14 cellular contexts compared by ENCODE assay signal in the genomic region with DNA sequence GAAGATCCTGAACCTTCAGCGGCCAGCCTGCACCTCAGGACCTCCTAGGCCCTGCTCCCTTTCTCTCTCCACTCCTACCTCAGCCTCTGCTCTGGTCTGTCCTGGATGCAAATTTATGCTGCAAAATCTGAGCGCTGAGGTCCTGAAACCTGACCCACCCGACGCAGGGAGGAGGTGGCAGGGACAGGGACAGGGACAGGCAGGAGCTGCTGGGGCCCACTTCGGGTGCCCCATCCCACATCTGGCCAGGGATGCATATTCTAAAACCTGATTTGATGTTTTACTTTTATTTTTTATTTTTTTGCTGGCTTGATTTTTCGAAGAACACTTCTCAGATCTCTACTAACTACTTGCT. TPM values are rescaled to one million over a fixed set of nuclear protein-coding genes. Genes with fewer than 3 reads are reported as not detected.
DNase-seq lines count a peak whose midpoint lies in the region; ATAC-seq and TF ChIP-seq lines count a peak whose summit lies in the region.
"Had no signal": no experiment of that assay in that cellular context is flagged by ENCODE, and none has a peak within 500 bp of the region (broad histone marks: within the 10 kb centered on the region; RNA-seq: fewer than 3 reads in every experiment).

No MANE protein-coding gene starts in this region.

- DNase-seq in activated T-cell treated with anti-CD3 and anti-CD28 coated beads, Interleukin-2, amount 50 U/mL, for 72 hours = no peak
- DNase-seq in activated T-cell treated with anti-CD3 and anti-CD28 coated beads, Interleukin-2, amount 50 U/mL, for 24 hours = no peak
- DNase-seq in T-helper 17 cell (no peak), AML-193 (lab: John Stamatoyannopoulos, UW) (no peak)
- DNase-seq in activated naive CD4-positive, alpha-beta T cell treated with Interleukin-2 at 50 U/mL for 16 hours = no peak
- DNase-seq: ACHN; activated CD8-positive, alpha-beta memory T cell treated with anti-CD3 and anti-CD28 coated beads for 24 hours; activated gamma-delta T cell had no signal

- peak overlapping the region; percentile 68 for H2AFZ ChIP-seq in parathyroid adenoma

- no peaks in the 10 kb centered on the region for H3K9me3 Mint-ChIP-seq in activated T-cell treated with anti-CD3 and anti-CD28 coated beads, Interleukin-2, amount 50 U/mL, for 72 hours
- H3K9me3 Mint-ChIP-seq in activated T-cell treated with anti-CD3 and anti-CD28 coated beads, Interleukin-2, amount 50 U/mL, for 24 hours = no peaks in the 10 kb centered on the region
- H3K9me3 Mint-ChIP-seq: stimulated activated naive CD8-positive, alpha-beta T cell treated with anti-CD3 and anti-CD28 coated beads, Interleukin-15, Interleukin-2, amounts not matched to agents 100 ng/mL and 50 ng/mL, for 24 hours had no signal

- no peak overlapping the region for H3K9ac ChIP-seq in parathyroid adenoma

- no peaks in the 10 kb centered on the region for H3K36me3 ChIP-seq in parathyroid adenoma (ENCODE audit: control insufficient read depth, insufficient read depth, low read length)
- H3K36me3 ChIP-seq: vagina had no signal

- H3K4me2 ChIP-seq in parathyroid adenoma (ENCODE audit: low read length) = peak overlapping the region; percentile 78

- peaks cover 8% of the 10 kb centered on the region for H3K4me1 ChIP-seq in parathyroid adenoma

- peaks cover 7% of the 10 kb centered on the region for H3K4me1 Mint-ChIP-seq in activated T-cell treated with anti-CD3 and anti-CD28 coated beads, Interleukin-2, amount 50 U/mL, for 72 hours (ENCODE audit: low read depth)
- peaks cover 5% of the 10 kb centered on the region for H3K4me1 Mint-ChIP-seq in activated T-cell treated with anti-CD3 and anti-CD28 coated beads, Interleukin-2, amount 50 U/mL, for 24 hours (ENCODE audit: low read depth)
- H3K4me1 Mint-ChIP-seq in T-helper 17 cell = peaks cover 5% of the 10 kb centered on the region

- no peak overlapping the region for H3K27ac Mint-ChIP-seq in activated T-cell treated with anti-CD3 and anti-CD28 coated beads, Interleukin-2, amount 50 U/mL, for 72 hours
- no peak overlapping the region for H3K27ac Mint-ChIP-seq in activated T-cell treated with anti-CD3 and anti-CD28 coated beads, Interleukin-2, amount 50 U/mL, for 24 hours
- no peak overlapping the region for H3K27ac Mint-ChIP-seq in T-helper 17 cell
- H3K27ac Mint-ChIP-seq: stimulated activated naive CD8-positive, alpha-beta T cell treated with anti-CD3 and anti-CD28 coated beads, Interleukin-15, Interleukin-2, amounts not matched to agents 100 ng/mL and 50 ng/mL, for 24 hours had no signal

- peaks cover 71% of the 10 kb centered on the region for H3K27me3 Mint-ChIP-seq in activated T-cell treated with anti-CD3 and anti-CD28 coated beads, Interleukin-2, amount 50 U/mL, for 72 hours (ENCODE audit: low read depth)
- peaks cover 71% of the 10 kb centered on the region for H3K27me3 Mint-ChIP-seq in activated T-cell treated with anti-CD3 and anti-CD28 coated beads, Interleukin-2, amount 50 U/mL, for 24 hours
- H3K27me3 Mint-ChIP-seq in T-helper 17 cell = peaks cover 86% of the 10 kb centered on the region

- H3K4me3 Mint-ChIP-seq in activated T-cell treated with anti-CD3 and anti-CD28 coated beads, Interleukin-2, amount 50 U/mL, for 72 hours = peak overlapping the region; percentile 19 to 58
- H3K4me3 Mint-ChIP-seq in activated T-cell treated with anti-CD3 and anti-CD28 coated beads, Interleukin-2, amount 50 U/mL, for 24 hours = no peak overlapping the region
- H3K4me3 Mint-ChIP-seq in T-helper 17 cell = peak overlapping the region; percentile 64
- H3K4me3 Mint-ChIP-seq: stimulated activated naive CD8-positive, alpha-beta T cell treated with anti-CD3 and anti-CD28 coated beads, Interleukin-15, Interleukin-2, amounts not matched to agents 100 ng/mL and 50 ng/mL, for 24 hours had no signal

- no peak for TF ChIP-seq CTCF in parathyroid adenoma (IDR thresholded peaks at IDR 0.05)

- H3K27ac ChIP-seq in parathyroid adenoma = peak overlapping the region; percentile 85
- H3K27ac ChIP-seq: vagina had no signal

- H3K36me3 Mint-ChIP-seq in activated T-cell treated with anti-CD3 and anti-CD28 coated beads, Interleukin-2, amount 50 U/mL, for 72 hours (ENCODE audit: insufficient read depth in 2 of 2) = no peaks in the 10 kb centered on the region
- no peaks in the 10 kb centered on the region for H3K36me3 Mint-ChIP-seq in activated T-cell treated with anti-CD3 and anti-CD28 coated beads, Interleukin-2, amount 50 U/mL, for 24 hours (ENCODE audit: low read depth)
- H3K36me3 Mint-ChIP-seq in T-helper 17 cell (ENCODE audit: low read depth) = peaks cover 3% of the 10 kb centered on the region

- H3K4me3 ChIP-seq in iPS-18c (ENCODE audit: insufficient read depth, low read depth, low read length) (0 out of 2 replicates have a peak overlapping the region, but pooled peaks have one; percentile 54), parathyroid adenoma (ENCODE audit: low read depth, low read length) (peak overlapping the region; percentile 94)

- no peak for ATAC-seq in activated T-cell treated with anti-CD3 and anti-CD28 coated beads, Interleukin-2, amount 50 U/mL, for 72 hours (replicated peaks in 1 of 2)
- ATAC-seq in T-helper 17 cell (no peak), HG02678 (IDR thresholded peaks at IDR 0.05; ENCODE audit: unreplicated experiment) (no peak)

- no peaks in the 10 kb centered on the region for H3K79me2 ChIP-seq in parathyroid adenoma

- no peaks in the 10 kb centered on the region for H3K27me3 ChIP-seq in parathyroid adenoma (ENCODE audit: control insufficient read depth, insufficient read depth, low read length)

- H3K9me3 ChIP-seq in T-helper 17 cell (ENCODE audit: control insufficient read depth, low read length, poor library complexity, severe bottlenecking) (no peaks in the 10 kb centered on the region), iPS-18c (ENCODE audit: control insufficient read depth, insufficient read depth, low read length) (no peaks in the 10 kb centered on the region), parathyroid adenoma (ENCODE audit: control insufficient read depth, low read length) (no peaks in the 10 kb centered on the region)
- H3K9me3 ChIP-seq: vagina had no signal

RNA-seq across cellular contexts. Expression of gene PVALB, which starts 0.6 kb away (rescaled TPM):
- not detected for total RNA-seq in activated T-cell treated with anti-CD3 and anti-CD28 coated beads, Interleukin-2, amount 50 U/mL, for 72 hours
- total RNA-seq in T-helper 17 cell = 1 to 10 TPM in 1 of 2 donors, not detected in 1; 7.4 TPM
- total RNA-seq: renal cortical epithelial cell, vagina had no signal

RNA-seq across cellular contexts. Expression of gene IFT27, which starts 41.5 kb away (rescaled TPM):
- 10 to 100 TPM; 25.8 to 26.3 TPM for total RNA-seq in activated T-cell treated with anti-CD3 and anti-CD28 coated beads, Interleukin-2, amount 50 U/mL, for 72 hours
- total RNA-seq in T-helper 17 cell = 10 to 100 TPM; 14.7 to 20.7 TPM

RNA-seq across cellular contexts. Expression of gene NCF4, which starts 43.4 kb away (rescaled TPM):
- total RNA-seq in activated T-cell treated with anti-CD3 and anti-CD28 coated beads, Interleukin-2, amount 50 U/mL, for 72 hours = 10 to 100 TPM in 1 of 2 donors, 1 to 10 TPM in 1; 8.5 to 15.8 TPM
- 10 to 100 TPM; 31.7 to 37.1 TPM for total RNA-seq in T-helper 17 cell
- total RNA-seq: renal cortical epithelial cell had no signal
